21 cellular contexts compared by ENCODE assay signal in genomic region chr6:3392059-3392458, GRCh38.
A peak's percentile ranks its signal among the peaks of the same experiment; 100 is the strongest.
DNase-seq lines count a peak whose midpoint lies in the region; ATAC-seq and TF ChIP-seq lines count a peak whose summit lies in the region.
"Had no signal": no experiment of that assay in that cellular context is flagged by ENCODE, and none has a peak within 500 bp of the region (broad histone marks: within the 10 kb centered on the region; RNA-seq: fewer than 3 reads in every experiment).

No MANE protein-coding gene starts in this region.

- TF ChIP-seq CTCF in breast epithelium (IDR thresholded peaks at IDR 0.05): no peak
- no peak for TF ChIP-seq CTCF in MCF 10A (IDR thresholded peaks at IDR 0.05; ENCODE audit: unreplicated experiment)
- no peak for TF ChIP-seq CTCF in neural progenitor cell (IDR thresholded peaks at IDR 0.05)
- no peak for TF ChIP-seq CTCF in natural killer cell (IDR thresholded peaks at IDR 0.05)
- TF ChIP-seq CTCF in gastroesophageal sphincter (IDR thresholded peaks at IDR 0.05): no peak

- H3K9me3 ChIP-seq in breast epithelium (no peaks in the 10 kb centered on the region), neural progenitor cell (ENCODE audit: low read depth) (no peaks in the 10 kb centered on the region), gastroesophageal sphincter (no peaks in the 10 kb centered on the region)
- H3K9me3 ChIP-seq: Peyer's patch had no signal

- no peak overlapping the region for H2AFZ ChIP-seq in neural progenitor cell (replicated peaks)
- H2AFZ ChIP-seq: GM23338 had no signal

- peak overlapping the region; percentile 95 for H3K27ac ChIP-seq in breast epithelium
- peak overlapping the region; percentile 13 for H3K27ac ChIP-seq in cingulate gyrus (ENCODE audit: low read depth, low read length)
- H3K27ac ChIP-seq in neural progenitor cell: no peak overlapping the region
- no peak overlapping the region for H3K27ac ChIP-seq in gastroesophageal sphincter

- no peaks in the 10 kb centered on the region for H3K27me3 ChIP-seq in breast epithelium
- H3K27me3 ChIP-seq in neural progenitor cell: no peaks in the 10 kb centered on the region
- H3K27me3 ChIP-seq in gastroesophageal sphincter: no peaks in the 10 kb centered on the region
- H3K27me3 ChIP-seq: Peyer's patch had no signal

- H3K27ac Mint-ChIP-seq in MCF 10A (ENCODE audit: low read depth, unreplicated experiment) (no peak overlapping the region), neural progenitor cell (no peak overlapping the region), natural killer cell (no peak overlapping the region)
- H3K27ac Mint-ChIP-seq: B cell; CD4-positive, CD25-positive, alpha-beta regulatory T cell; GM23338 had no signal

- TF ChIP-seq EP300 in gastroesophageal sphincter (IDR thresholded peaks at IDR 0.05): no peak

- H3K36me3 ChIP-seq in breast epithelium: no peaks in the 10 kb centered on the region
- no peaks in the 10 kb centered on the region for H3K36me3 ChIP-seq in neural progenitor cell
- H3K36me3 ChIP-seq in gastroesophageal sphincter: no peaks in the 10 kb centered on the region
- H3K36me3 ChIP-seq: Peyer's patch had no signal

- ATAC-seq in natural killer cell: no peak
- no peak for ATAC-seq in gastroesophageal sphincter
- ATAC-seq: GM23338, Right ventricle myocardium inferior had no signal

- H3K27me3 Mint-ChIP-seq in MCF 10A (ENCODE audit: insufficient read depth, unreplicated experiment): no peaks in the 10 kb centered on the region
- H3K27me3 Mint-ChIP-seq in neural progenitor cell (ENCODE audit: insufficient read depth, low read depth): no peaks in the 10 kb centered on the region
- peaks cover 11 to 13% of the 10 kb centered on the region in 2 donors for H3K27me3 Mint-ChIP-seq in natural killer cell (ENCODE audit: low read depth in 2 of 2)
- H3K27me3 Mint-ChIP-seq: B cell had no signal

- H3K9me3 Mint-ChIP-seq in MCF 10A (ENCODE audit: unreplicated experiment): no peaks in the 10 kb centered on the region
- peaks cover 5% of the 10 kb centered on the region for H3K9me3 Mint-ChIP-seq in neural progenitor cell
- no peaks in the 10 kb centered on the region for H3K9me3 Mint-ChIP-seq in natural killer cell
- H3K9me3 Mint-ChIP-seq: CD4-positive, CD25-positive, alpha-beta regulatory T cell; GM23338 had no signal

- peak overlapping the region; percentile 32 for H3K4me2 ChIP-seq in neural progenitor cell
- H3K4me2 ChIP-seq: GM23338 had no signal

- DNase-seq in breast epithelium (ENCODE audit: low spot score in 2 of 2) (no peak), MCF 10A (ENCODE audit: unreplicated experiment) (no peak), neural progenitor cell (ENCODE audit: low spot score) (no peak), natural killer cell (no peak), NCI-H526 treated with DMSO at 0.1 percent for 48 hours (lab: John Stamatoyannopoulos, UW) (no peak), glomerular visceral epithelial cell (ENCODE audit: extremely low spot score) (no peak)
- DNase-seq: 8988T; CD4-positive, CD25-positive, alpha-beta regulatory T cell; COR-L47; DMS 273 treated with DMSO at 0.1 percent for 48 hours; DND-41; NCI-H1105; NCI-H1694; NCI-H2081 treated with DMSO at 0.1 percent for 48 hours; NCI-H446 treated with DMSO at 0.1 percent for 48 hours had no signal

- TF ChIP-seq POLR2A in breast epithelium (IDR thresholded peaks at IDR 0.05) (no peak), gastroesophageal sphincter (IDR thresholded peaks at IDR 0.05) (no peak)

- H3K4me1 Mint-ChIP-seq in MCF 10A (ENCODE audit: insufficient read depth, unreplicated experiment): peaks cover 7% of the 10 kb centered on the region
- peaks cover 14% of the 10 kb centered on the region for H3K4me1 Mint-ChIP-seq in neural progenitor cell
- H3K4me1 Mint-ChIP-seq in natural killer cell: no peaks in the 10 kb centered on the region
- H3K4me1 Mint-ChIP-seq: CD4-positive, CD25-positive, alpha-beta regulatory T cell had no signal

- no peaks in the 10 kb centered on the region for H3K79me2 ChIP-seq in neural progenitor cell (ENCODE audit: low read depth)

- CTCF ChIA-PET in MCF 10A (lab: Yijun Ruan, JAX): interaction anchor here (0.6 to 2.2 kb wide), 2 partner anchors 11 to 27 kb away, joined by 3 to 11 read pairs; no protein-coding TSS in a partner anchor

- H3K4me1 ChIP-seq in breast epithelium: peaks cover 4 to 6% of the 10 kb centered on the region in 2 donors
- H3K4me1 ChIP-seq in neural progenitor cell: peaks cover 23% of the 10 kb centered on the region
- peaks cover 0 to 24% (median 7%) of the 10 kb centered on the region in 3 donors for H3K4me1 ChIP-seq in gastroesophageal sphincter

- H4K20me1 ChIP-seq in neural progenitor cell (ENCODE audit: low read depth): no peaks in the 10 kb centered on the region

- intact Hi-C loops in breast epithelium (cut with DNase I; ENCODE audit: low total_unique reads) (no loop called here), MCF 10A (cut with micrococcal nuclease) (loop anchor here (5.0 kb wide), 1 partner anchor 110 kb away; no protein-coding TSS in a partner anchor), natural killer cell (cut with micrococcal nuclease) (no loop called here)

- H3K36me3 Mint-ChIP-seq in MCF 10A (ENCODE audit: insufficient read depth, unreplicated experiment): peaks cover 6% of the 10 kb centered on the region
- H3K36me3 Mint-ChIP-seq in neural progenitor cell: peaks cover 33% of the 10 kb centered on the region
- H3K36me3 Mint-ChIP-seq in natural killer cell: no peaks in the 10 kb centered on the region

- POLR2A ChIA-PET in MCF 10A (lab: Yijun Ruan, JAX): interaction anchor here (1.1 to 2.6 kb wide), 3 partner anchors 11 to 46 kb away, joined by 3 to 41 read pairs (median 3); no protein-coding TSS in a partner anchor

- H3K4me3 ChIP-seq in breast epithelium (no peak overlapping the region), neural progenitor cell (no peak overlapping the region), gastroesophageal sphincter (no peak overlapping the region)
- H3K4me3 ChIP-seq: GM23338, Peyer's patch had no signal

- H3K4me3 Mint-ChIP-seq in MCF 10A (ENCODE audit: unreplicated experiment): no peak overlapping the region
- no peak overlapping the region for H3K4me3 Mint-ChIP-seq in neural progenitor cell
- no peak overlapping the region for H3K4me3 Mint-ChIP-seq in natural killer cell
- H3K4me3 Mint-ChIP-seq: B cell; CD4-positive, CD25-positive, alpha-beta regulatory T cell; GM23338 had no signal

- peaks cover 4% of the 10 kb centered on the region for H3F3A ChIP-seq in neural progenitor cell (ENCODE audit: low read depth)

- no TSS peak for BruUV-seq in MCF 10A (replicated peaks; lab: Mats Ljungman, UMichigan)

- no peak overlapping the region for H3K9ac ChIP-seq in neural progenitor cell

- WGBS in gastroesophageal sphincter (ENCODE audit: low coverage in 1 of 2), 2 donors: 100% methylated on average over 1 of the region's 1 CpG

Comparison
In these comparisons a context has a peak if more than half of its experiments do, and no peak if none do; other contexts are left out.
1. H3K27ac ChIP-seq: peak in breast epithelium (2 of 2) and cingulate gyrus (single experiment); none in neural progenitor cell (single experiment) and gastroesophageal sphincter (0 of 4).